ENCODE assay signal across 10 cellular contexts in genomic region chr1:44786841-44787426, GRCh38. TPM values are rescaled to one million over a fixed set of nuclear protein-coding genes. Genes with fewer than 3 reads are reported as not detected.
DNase-seq lines count a peak whose midpoint lies in the region; ATAC-seq and TF ChIP-seq lines count a peak whose summit lies in the region.
"Had no signal": no experiment of that assay in that cellular context is flagged by ENCODE, and none has a peak within 500 bp of the region (broad histone marks: within the 10 kb centered on the region; RNA-seq: fewer than 3 reads in every experiment).

No MANE protein-coding gene starts in this region.

- H3K4me1 ChIP-seq in breast epithelium = peaks cover 0 to 12% of the 10 kb centered on the region in 2 donors
- H3K4me1 ChIP-seq in aorta (ENCODE audit: control insufficient read depth in 1 of 2, insufficient read depth in 2 of 2, low read length in 2 of 2) = no peaks in the 10 kb centered on the region

- H3K36me3 Mint-ChIP-seq in natural killer cell treated with Interleukin-12 subunit alpha and Interleukin-12 subunit beta and Interleukin-15 and Interleukin-18, amount 100 ng/mL, for 72 hours = no peaks in the 10 kb centered on the region
- H3K36me3 Mint-ChIP-seq in natural killer cell = no peaks in the 10 kb centered on the region
- H3K36me3 Mint-ChIP-seq in nephron progenitor cell (ENCODE audit: low read depth) = peaks cover 7% of the 10 kb centered on the region

- TF ChIP-seq CTCF in natural killer cell (IDR thresholded peaks at IDR 0.05) (no peak), breast epithelium (IDR thresholded peaks at IDR 0.05) (no peak), nephron progenitor cell (IDR thresholded peaks at IDR 0.05) (no peak)

- no peaks in the 10 kb centered on the region for H3K9me3 ChIP-seq in breast epithelium
- no peaks in the 10 kb centered on the region for H3K9me3 ChIP-seq in aorta (ENCODE audit: control insufficient read depth, low read length)

- H3K27ac ChIP-seq in breast epithelium (peak overlapping the region; percentile 70 to 77), aorta (ENCODE audit: low read depth in 1 of 2, low read length in 2 of 2) (peak overlapping the region in 1 of 2 donors; percentile 74)

- intact Hi-C loops in natural killer cell (cut with micrococcal nuclease) (loop anchor here (1.0 to 5.0 kb wide), 2 partner anchors 32 to 50 kb away; no protein-coding TSS in a partner anchor), breast epithelium (cut with DNase I; ENCODE audit: low total_unique reads) (no loop called here), aorta (cut with DNase I) (loop anchor here (5.0 to 10.0 kb wide), 2 partner anchors 45 to 48 kb away; no protein-coding TSS in a partner anchor)

- ATAC-seq in natural killer cell treated with Interleukin-12 subunit alpha and Interleukin-12 subunit beta and Interleukin-15 and Interleukin-18, amount 100 ng/mL, for 72 hours = no peak
- ATAC-seq in natural killer cell = no peak
- ATAC-seq in aorta (ENCODE audit: low FRiP score) = peak; percentile 3
- ATAC-seq in HG03159 (IDR thresholded peaks at IDR 0.05; ENCODE audit: unreplicated experiment) = no peak
- no peak for ATAC-seq in HG03442 (IDR thresholded peaks at IDR 0.05; ENCODE audit: unreplicated experiment)

- H3K36me3 ChIP-seq in breast epithelium = no peaks in the 10 kb centered on the region
- H3K36me3 ChIP-seq in aorta (ENCODE audit: control insufficient read depth in 1 of 2, insufficient read depth in 2 of 2, low read length in 1 of 2) = no peaks in the 10 kb centered on the region

- H3K4me3 ChIP-seq in breast epithelium (peak overlapping the region in 2 of 3 donors; percentile 57 to 69), aorta (ENCODE audit: low read length in 2 of 2) (no peak overlapping the region)

- H3K27ac Mint-ChIP-seq in natural killer cell treated with Interleukin-12 subunit alpha and Interleukin-12 subunit beta and Interleukin-15 and Interleukin-18, amount 100 ng/mL, for 72 hours = peak overlapping the region in 1 of 2 donors; percentile 37
- H3K27ac Mint-ChIP-seq in natural killer cell = peak overlapping the region in 1 of 2 donors; percentile 80
- H3K27ac Mint-ChIP-seq in nephron progenitor cell = no peak overlapping the region

- H3K27me3 ChIP-seq in breast epithelium (no peaks in the 10 kb centered on the region), aorta (ENCODE audit: control insufficient read depth in 1 of 2, insufficient read depth in 2 of 2, low read length in 1 of 2) (no peaks in the 10 kb centered on the region)

- no peak for TF ChIP-seq POLR2A in breast epithelium (IDR thresholded peaks at IDR 0.05)

- H3K9me3 Mint-ChIP-seq in natural killer cell treated with Interleukin-12 subunit alpha and Interleukin-12 subunit beta and Interleukin-15 and Interleukin-18, amount 100 ng/mL, for 72 hours = no peaks in the 10 kb centered on the region
- H3K9me3 Mint-ChIP-seq in natural killer cell (no peaks in the 10 kb centered on the region), nephron progenitor cell (no peaks in the 10 kb centered on the region)

- peaks cover 18 to 22% of the 10 kb centered on the region in 2 donors for H3K4me1 Mint-ChIP-seq in natural killer cell treated with Interleukin-12 subunit alpha and Interleukin-12 subunit beta and Interleukin-15 and Interleukin-18, amount 100 ng/mL, for 72 hours (ENCODE audit: low read depth in 2 of 2)
- H3K4me1 Mint-ChIP-seq in natural killer cell (peaks cover 21 to 26% of the 10 kb centered on the region in 2 donors), nephron progenitor cell (peaks cover 51% of the 10 kb centered on the region)

- H3K4me3 Mint-ChIP-seq in natural killer cell treated with Interleukin-12 subunit alpha and Interleukin-12 subunit beta and Interleukin-15 and Interleukin-18, amount 100 ng/mL, for 72 hours = peak overlapping the region; percentile 70
- H3K4me3 Mint-ChIP-seq in natural killer cell = no peak overlapping the region
- H3K4me3 Mint-ChIP-seq in nephron progenitor cell = peak overlapping the region; percentile 71

- H3K27me3 Mint-ChIP-seq in natural killer cell treated with Interleukin-12 subunit alpha and Interleukin-12 subunit beta and Interleukin-15 and Interleukin-18, amount 100 ng/mL, for 72 hours = no peaks in the 10 kb centered on the region
- H3K27me3 Mint-ChIP-seq in natural killer cell (ENCODE audit: low read depth in 2 of 2) (no peaks in the 10 kb centered on the region), nephron progenitor cell (ENCODE audit: low read depth, poor library complexity) (peaks cover 23% of the 10 kb centered on the region)

- no peak for DNase-seq in natural killer cell treated with Interleukin-12 subunit alpha and Interleukin-12 subunit beta and Interleukin-15 and Interleukin-18, amount 100 ng/mL, for 72 hours (ENCODE audit: low spot score)
- DNase-seq in natural killer cell (no peak), breast epithelium (ENCODE audit: low spot score in 2 of 2) (no peak), nephron progenitor cell (no peak), aorta (peak in 1 of 2 donors; percentile 67), SHP77 (lab: John Stamatoyannopoulos, UW) (no peak)

- 79 to 83% methylated on average over 9 of the region's 9 CpGs for WGBS in aorta, 2 donors

RNA-seq across cellular contexts. Expression of gene BEST4, which starts 1.0 kb away (rescaled TPM):
- under 1 TPM in 1 of 2 donors, not detected in 1; 0.47 TPM for total RNA-seq in natural killer cell treated with Interleukin-12 subunit alpha and Interleukin-12 subunit beta and Interleukin-15 and Interleukin-18, amount 100 ng/mL, for 72 hours
- under 1 TPM; 0.18 to 0.33 (median 0.28) TPM for total RNA-seq in natural killer cell
- under 1 TPM in 2 of 3 donors, not detected in 1; 0.15 to 0.66 TPM for total RNA-seq in breast epithelium
- total RNA-seq in aorta = under 1 TPM; 0.30 to 0.32 TPM
- polyA plus RNA-seq in aorta = 1 to 10 TPM; 1.1 to 1.8 TPM
- total RNA-seq: dermis microvascular lymphatic vessel endothelial cell, LHCN-M2 had no signal

RNA-seq across cellular contexts. Expression of gene RPS8, which starts 11.6 kb away (rescaled TPM):
- 1,000 to 10,000 TPM; 1,070 to 1,127 TPM for total RNA-seq in natural killer cell treated with Interleukin-12 subunit alpha and Interleukin-12 subunit beta and Interleukin-15 and Interleukin-18, amount 100 ng/mL, for 72 hours
- 1,000 to 10,000 TPM in 2 of 3 donors, 100 to 1,000 TPM in 1; 848 to 1,092 (median 1,009) TPM for total RNA-seq in natural killer cell
- total RNA-seq in breast epithelium = 1,000 to 10,000 TPM; 2,158 to 3,355 (median 2,591) TPM
- total RNA-seq in aorta = 1,000 to 10,000 TPM; 1,373 to 1,500 TPM
- 1,000 to 10,000 TPM; 2,358 to 3,400 TPM for polyA plus RNA-seq in aorta

RNA-seq across cellular contexts. Expression of gene PLK3, which starts 13.2 kb away (rescaled TPM):
- 10 to 100 TPM; 27.4 to 64.3 TPM for total RNA-seq in natural killer cell treated with Interleukin-12 subunit alpha and Interleukin-12 subunit beta and Interleukin-15 and Interleukin-18, amount 100 ng/mL, for 72 hours
- total RNA-seq in natural killer cell (10 to 100 TPM; 39.5 to 89.2 (median 78.1) TPM), breast epithelium (10 to 100 TPM; 13.6 to 29.0 (median 21.6) TPM), aorta (10 to 100 TPM; 28.8 to 84.3 TPM)
- polyA plus RNA-seq in aorta = 10 to 100 TPM; 16.2 to 73.3 TPM

RNA-seq across cellular contexts. Expression of gene DYNLT4, which starts 20.2 kb away (rescaled TPM):
- total RNA-seq in natural killer cell treated with Interleukin-12 subunit alpha and Interleukin-12 subunit beta and Interleukin-15 and Interleukin-18, amount 100 ng/mL, for 72 hours = not detected
- 1 to 10 TPM in 1 of 3 donors, under 1 TPM in 1, not detected in 1; 0.96 to 1.2 TPM for total RNA-seq in natural killer cell
- 1 to 10 TPM in 2 of 3 donors, under 1 TPM in 1; 0.80 to 2.0 (median 1.3) TPM for total RNA-seq in breast epithelium
- total RNA-seq in aorta = under 1 TPM; 0.81 to 0.87 TPM
- polyA plus RNA-seq in aorta = 1 to 10 TPM in 1 of 2 donors, not detected in 1; 3.0 TPM
- total RNA-seq: LHCN-M2 had no signal

RNA-seq across cellular contexts. Expression of gene BTBD19, which starts 21.4 kb away (rescaled TPM):
- 1 to 10 TPM; 1.7 to 6.4 TPM for total RNA-seq in natural killer cell treated with Interleukin-12 subunit alpha and Interleukin-12 subunit beta and Interleukin-15 and Interleukin-18, amount 100 ng/mL, for 72 hours
- 1 to 10 TPM; 4.4 to 5.7 (median 4.9) TPM for total RNA-seq in natural killer cell
- 1 to 10 TPM; 3.8 to 7.0 (median 6.9) TPM for total RNA-seq in breast epithelium
- total RNA-seq in aorta = 10 to 100 TPM; 38.5 to 41.1 TPM
- polyA plus RNA-seq in aorta = 10 to 100 TPM in 1 of 2 donors, 1 to 10 TPM in 1; 5.1 to 35.4 TPM

Comparison
In these comparisons a context has a peak if more than half of its experiments do, and no peak if none do; other contexts are left out.
1. H3K4me3 ChIP-seq: peak in breast epithelium (2 of 3); none in aorta (0 of 2).